23 cellular contexts compared by ENCODE assay signal in the genomic region with DNA sequence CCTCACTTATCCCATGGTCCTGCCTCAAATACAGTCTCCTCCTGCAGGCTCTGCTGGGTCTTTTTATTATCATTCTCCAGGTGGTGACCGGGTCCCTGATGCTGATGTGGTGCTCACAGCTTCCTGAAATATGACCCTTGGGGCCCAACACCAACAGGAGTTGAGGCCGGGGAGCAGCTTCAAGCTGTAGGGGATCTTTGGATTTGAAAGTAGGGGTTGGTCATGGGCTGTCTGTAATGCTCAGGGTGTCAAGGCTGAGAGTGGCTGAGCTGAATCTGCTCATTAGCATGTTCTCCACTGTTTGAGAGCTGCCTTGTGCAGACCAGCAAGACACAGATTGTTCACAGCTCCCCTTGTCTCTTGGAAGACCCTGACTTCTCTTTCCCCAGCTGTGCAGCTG. TPM values are rescaled to one million over a fixed set of nuclear protein-coding genes. Genes with fewer than 3 reads are reported as not detected.
A peak's percentile ranks its signal among the peaks of the same experiment; 100 is the strongest.
DNase-seq lines count a peak whose midpoint lies in the region; ATAC-seq and TF ChIP-seq lines count a peak whose summit lies in the region.
"Had no signal": no experiment of that assay in that cellular context is flagged by ENCODE, and none has a peak within 500 bp of the region (broad histone marks: within the 10 kb centered on the region; RNA-seq: fewer than 3 reads in every experiment).

No MANE protein-coding gene starts in this region.

- H3K27ac ChIP-seq in HCT116 (ENCODE audit: low read depth, low read length): no peak overlapping the region
- H3K27ac ChIP-seq in colonic mucosa: no peak overlapping the region
- H3K27ac ChIP-seq in lung (ENCODE audit: low read depth in 1 of 2, low read length in 1 of 2): no peak overlapping the region
- H3K27ac ChIP-seq in upper lobe of right lung: no peak overlapping the region
- H3K27ac ChIP-seq: esophagus squamous epithelium, foreskin keratinocyte, heart left ventricle, parathyroid adenoma had no signal

- H3K79me2 ChIP-seq in HCT116 (ENCODE audit: insufficient read depth, low read length): no peaks in the 10 kb centered on the region
- H3K79me2 ChIP-seq: parathyroid adenoma had no signal

- DNase-seq in COLO668 (lab: John Stamatoyannopoulos, UW; ENCODE audit: unreplicated experiment): peak; percentile 2
- no peak for DNase-seq in HCT116 (ENCODE audit: low read depth, low spot score)
- peak; percentile 10 for DNase-seq in colonic mucosa
- peak; percentile 16 for DNase-seq in lung (ENCODE audit: low spot score)
- DNase-seq in upper lobe of right lung: no peak
- no peak for DNase-seq in left cardiac atrium
- DNase-seq: activated CD4-positive, alpha-beta T cell treated with anti-CD3 and anti-CD28 coated beads for 36 hours; activated gamma-delta T cell treated with Interleukin-2 at 50 U/mL for 16 hours; activated T-cell treated with anti-CD3 and anti-CD28 coated beads, Interleukin-2, amount 50 U/mL, for 4 hours; caudate nucleus; CD8-positive, alpha-beta T cell; esophagus squamous epithelium; foreskin keratinocyte; heart left ventricle; left colon; NCI-H1436 treated with DMSO at 0.1 percent for 48 hours; NCI-H446 treated with DMSO at 0.1 percent for 48 hours; retina; stimulated activated naive CD4-positive, alpha-beta T cell; SW 1271 had no signal

- no peak for TF ChIP-seq RAD21 in HCT116 (IDR thresholded peaks at IDR 0.05; ENCODE audit: low read depth)

- TF ChIP-seq POLR2A in HCT116 (IDR thresholded peaks at IDR 0.05; ENCODE audit: borderline replicate concordance, extremely low read depth, insufficient read depth, insufficient read length): no peak

- H3K9ac ChIP-seq in HCT116 (ENCODE audit: low read length) (no peak overlapping the region), colonic mucosa (ENCODE audit: low read depth in 2 of 2, low read length in 2 of 2) (no peak overlapping the region)
- H3K9ac ChIP-seq: parathyroid adenoma had no signal

- H3K9me3 ChIP-seq in HCT116 (ENCODE audit: control insufficient read depth in 1 of 2, insufficient read depth in 1 of 2, low read depth in 1 of 2, low read length in 2 of 2) (no peaks in the 10 kb centered on the region), colonic mucosa (no peaks in the 10 kb centered on the region), lung (ENCODE audit: control insufficient read depth in 2 of 2, insufficient read depth in 1 of 2, low read length in 1 of 2) (no peaks in the 10 kb centered on the region), upper lobe of right lung (no peaks in the 10 kb centered on the region)
- H3K9me3 ChIP-seq: esophagus squamous epithelium, heart left ventricle had no signal

- H3K9me2 ChIP-seq in HCT116 (ENCODE audit: insufficient read depth): no peaks in the 10 kb centered on the region

- H3K27me3 ChIP-seq in HCT116 (ENCODE audit: insufficient read depth, low read length) (no peaks in the 10 kb centered on the region), colonic mucosa (no peaks in the 10 kb centered on the region), lung (ENCODE audit: control insufficient read depth, insufficient read depth) (no peaks in the 10 kb centered on the region), upper lobe of right lung (no peaks in the 10 kb centered on the region)
- H3K27me3 ChIP-seq: foreskin keratinocyte, heart left ventricle had no signal

- H3K36me3 ChIP-seq in HCT116 (ENCODE audit: control insufficient read depth in 1 of 2, insufficient read depth in 2 of 2, low read length in 2 of 2) (no peaks in the 10 kb centered on the region), colonic mucosa (no peaks in the 10 kb centered on the region), lung (ENCODE audit: control insufficient read depth in 2 of 2, insufficient read depth in 2 of 2, low read length in 2 of 2) (no peaks in the 10 kb centered on the region), upper lobe of right lung (no peaks in the 10 kb centered on the region)
- H3K36me3 ChIP-seq: esophagus squamous epithelium, heart left ventricle had no signal

- POLR2A ChIA-PET in HCT116 (lab: Charles Lee): interaction anchor here (1.2 to 3.4 kb wide), 2 partner anchors 10 to 1920 kb away, joined by 3 to 12 read pairs; a partner anchor contains a TSS

- H3K4me1 ChIP-seq in HCT116 (ENCODE audit: control insufficient read depth in 1 of 2, insufficient read depth in 2 of 2, low read length in 2 of 2) (peaks cover 4 to 29% of the 10 kb centered on the region in 2 experiments; a peak in 3 of 4 replicates), colonic mucosa (no peaks in the 10 kb centered on the region), lung (ENCODE audit: control insufficient read depth in 2 of 2, insufficient read depth in 2 of 2, low read length in 2 of 2) (peaks cover 0 to 3% of the 10 kb centered on the region in 2 donors), upper lobe of right lung (peaks cover under 1% of the 10 kb centered on the region)
- H3K4me1 ChIP-seq: parathyroid adenoma had no signal

- intact Hi-C loops in HCT116 (cut with micrococcal nuclease) (no loop called here), colonic mucosa (cut with DNase I) (no loop called here), upper lobe of right lung (cut with DNase I) (no loop called here), left cardiac atrium (cut with DNase I) (loop anchor here in 1 of 2 donors (5.0 kb wide), 1 partner anchor 51 kb away; no protein-coding TSS in a partner anchor)

- no peak for ATAC-seq in HCT116
- no peak for ATAC-seq in lung (ENCODE audit: insufficient read depth, low FRiP score)
- ATAC-seq in upper lobe of right lung: no peak
- no peak for ATAC-seq in left cardiac atrium
- ATAC-seq in HG03135 (IDR thresholded peaks at IDR 0.05; ENCODE audit: unreplicated experiment): no peak
- ATAC-seq: activated CD4-positive, alpha-beta T cell treated with anti-CD3 and anti-CD28 coated beads for 36 hours; activated T-cell treated with anti-CD3 and anti-CD28 coated beads, Interleukin-2, amount 50 U/mL, for 4 hours; CD8-positive, alpha-beta T cell; foreskin keratinocyte; heart left ventricle; left colon had no signal

- TF ChIP-seq CTCF in HCT116 (IDR thresholded peaks at IDR 0.05 in 2 of 3, conservative IDR thresholded peaks at IDR 0.05 in 1 of 3; ENCODE audit: borderline replicate concordance in 1 of 3, insufficient read depth in 1 of 3, low read depth in 2 of 3, low read length in 2 of 3) (no peak), colonic mucosa (IDR thresholded peaks at IDR 0.05) (no peak), lung (IDR thresholded peaks at IDR 0.05; ENCODE audit: control extremely low read depth, extremely low read depth) (no peak), upper lobe of right lung (IDR thresholded peaks at IDR 0.05) (no peak)

- no peak overlapping the region for H2AFZ ChIP-seq in HCT116 (ENCODE audit: low read depth, low read length, poor library complexity, severe bottlenecking)
- H2AFZ ChIP-seq: parathyroid adenoma had no signal

- H4K20me1 ChIP-seq in HCT116 (ENCODE audit: insufficient read depth): no peaks in the 10 kb centered on the region

- RAD21 ChIA-PET in HCT116 (lab: Charles Lee; ENCODE audit: low non-redundant PET in 1 of 2, low total read pairs in 2 of 2, uncharacterized antibody in 2 of 2, unreplicated experiment in 2 of 2): no interaction called here

- H3K4me3 ChIP-seq in HCT116 (replicated peaks in 1 of 2; ENCODE audit: low read depth in 1 of 2, low read length in 2 of 2) (no peak overlapping the region), colonic mucosa (no peak overlapping the region), lung (no peak overlapping the region), upper lobe of right lung (no peak overlapping the region)
- H3K4me3 ChIP-seq: esophagus squamous epithelium, heart left ventricle had no signal

- H3K4me2 ChIP-seq in HCT116 (ENCODE audit: low read length): peak overlapping the region; percentile 35; the same call in 1 of the 2 replicates

- CTCF ChIA-PET in HCT116 (lab: Charles Lee): interaction anchor here (3.5 kb wide), 1 partner anchor 10 kb away, joined by 8 read pairs; no protein-coding TSS in a partner anchor

- WGBS in lung, 2 donors: 86 to 93% methylated on average over 2 of the region's 2 CpGs

- BruUV-seq in HCT116 (replicated peaks; lab: Mats Ljungman, UMichigan): no TSS peak

TF ChIP-seq in HCT116, 20 proteins besides CTCF, POLR2A, EP300 and RAD21 (continues in another document):
- TF ChIP-seq, protein P1, sequence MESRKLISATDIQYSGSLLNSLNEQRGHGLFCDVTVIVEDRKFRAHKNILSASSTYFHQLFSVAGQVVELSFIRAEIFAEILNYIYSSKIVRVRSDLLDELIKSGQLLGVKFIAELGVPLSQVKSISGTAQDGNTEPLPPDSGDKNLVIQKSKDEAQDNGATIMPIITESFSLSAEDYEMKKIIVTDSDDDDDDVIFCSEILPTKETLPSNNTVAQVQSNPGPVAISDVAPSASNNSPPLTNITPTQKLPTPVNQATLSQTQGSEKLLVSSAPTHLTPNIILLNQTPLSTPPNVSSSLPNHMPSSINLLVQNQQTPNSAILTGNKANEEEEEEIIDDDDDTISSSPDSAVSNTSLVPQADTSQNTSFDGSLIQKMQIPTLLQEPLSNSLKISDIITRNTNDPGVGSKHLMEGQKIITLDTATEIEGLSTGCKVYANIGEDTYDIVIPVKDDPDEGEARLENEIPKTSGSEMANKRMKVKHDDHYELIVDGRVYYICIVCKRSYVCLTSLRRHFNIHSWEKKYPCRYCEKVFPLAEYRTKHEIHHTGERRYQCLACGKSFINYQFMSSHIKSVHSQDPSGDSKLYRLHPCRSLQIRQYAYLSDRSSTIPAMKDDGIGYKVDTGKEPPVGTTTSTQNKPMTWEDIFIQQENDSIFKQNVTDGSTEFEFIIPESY (IDR thresholded peaks at IDR 0.05; ENCODE audit: extremely low read depth, insufficient replicate concordance, low read length): no peak
- no peak for TF ChIP-seq SRF (IDR thresholded peaks at IDR 0.05; ENCODE audit: low read depth)
- no peak for TF ChIP-seq JUND (IDR thresholded peaks at IDR 0.05)
- no peak for TF ChIP-seq TCF7L2 (IDR thresholded peaks at IDR 0.05; ENCODE audit: borderline replicate concordance, extremely low read depth, insufficient read depth, insufficient read length)
- no peak for TF ChIP-seq CBX3 (IDR thresholded peaks at IDR 0.05; ENCODE audit: low read depth)
- TF ChIP-seq, protein P2, sequence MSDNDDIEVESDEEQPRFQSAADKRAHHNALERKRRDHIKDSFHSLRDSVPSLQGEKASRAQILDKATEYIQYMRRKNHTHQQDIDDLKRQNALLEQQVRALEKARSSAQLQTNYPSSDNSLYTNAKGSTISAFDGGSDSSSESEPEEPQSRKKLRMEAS (IDR thresholded peaks at IDR 0.05): no peak
- no peak for TF ChIP-seq EZH2phosphoT487 (IDR thresholded peaks at IDR 0.05; ENCODE audit: borderline replicate concordance)
- no peak for TF ChIP-seq ZNF274 (IDR thresholded peaks at IDR 0.05; ENCODE audit: low read depth, low read length)

RNA-seq across cellular contexts. Expression of a gene that starts 35.5 kb away (rescaled TPM):
- total RNA-seq in HCT116 (2021; ENCODE audit: unreplicated experiment): 24.6 TPM
- polyA plus RNA-seq in HCT116 (2012): 35.5 and 49.9 TPM in 2 replicates
- total RNA-seq in colonic mucosa: 100 to 1,000 TPM in 1 of 2 donors, 10 to 100 TPM in 1; 58.8 to 201 TPM
- total RNA-seq in lung: 100 to 1,000 TPM in 1 of 2 donors, 10 to 100 TPM in 1; 76.2 to 102 TPM
- polyA plus RNA-seq in lung: 100 to 1,000 TPM; 205 to 451 TPM
- 157 TPM for total RNA-seq in upper lobe of right lung
- 10 to 100 TPM; 41.8 to 51.6 TPM for total RNA-seq in left cardiac atrium
- polyA plus RNA-seq: neural cell had no signal

Comparison
In these comparisons a context has a peak if more than half of its experiments do, and no peak if none do; other contexts are left out.
1. DNase-seq: peak in COLO668 (single experiment), colonic mucosa (single experiment) and lung (single experiment); none in HCT116 (single experiment), upper lobe of right lung (single experiment) and left cardiac atrium (single experiment).